8 cellular contexts compared by ENCODE assay signal in the genomic region with DNA sequence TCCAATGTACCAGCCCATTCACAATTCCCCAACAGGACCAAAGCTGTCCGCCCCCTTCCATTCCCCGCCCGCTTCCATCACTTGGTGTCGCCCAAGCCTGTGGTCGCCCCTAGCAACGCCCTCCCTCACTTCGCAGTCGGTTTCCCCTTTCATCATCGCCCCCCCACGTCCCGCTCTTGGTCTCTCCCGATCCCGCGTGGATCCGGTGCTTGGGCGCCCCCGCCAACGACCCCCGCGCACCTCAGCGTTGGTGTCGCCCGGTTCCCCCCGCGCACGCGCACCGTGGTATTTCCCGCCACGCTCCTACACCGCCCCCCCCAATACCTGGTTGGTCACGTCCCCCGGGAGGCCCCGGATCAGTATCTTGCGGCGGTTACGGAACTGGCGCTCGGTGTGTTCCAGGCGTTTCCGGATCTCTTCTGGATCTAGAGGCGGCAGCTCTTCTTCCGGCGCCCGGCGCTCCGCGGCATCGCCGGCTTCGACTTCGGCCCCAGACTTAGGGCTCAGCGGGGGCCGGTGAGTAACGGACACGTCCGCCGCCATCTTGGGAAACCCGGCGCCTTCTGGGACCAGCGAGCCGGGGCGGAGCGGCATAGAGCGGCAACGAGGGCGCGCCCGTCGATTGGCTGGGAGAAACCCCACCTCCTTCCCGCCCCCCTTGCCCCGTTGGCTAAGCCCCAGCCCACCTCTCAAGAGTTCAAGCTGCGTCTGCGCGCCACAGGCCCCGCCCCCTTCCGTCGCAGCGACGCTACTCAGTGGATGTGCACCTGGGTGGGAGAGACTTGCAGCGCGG. TPM values are rescaled to one million over a fixed set of nuclear protein-coding genes. Genes with fewer than 3 reads are reported as not detected.
DNase-seq lines count a peak whose midpoint lies in the region; ATAC-seq and TF ChIP-seq lines count a peak whose summit lies in the region.

A gene with protein sequence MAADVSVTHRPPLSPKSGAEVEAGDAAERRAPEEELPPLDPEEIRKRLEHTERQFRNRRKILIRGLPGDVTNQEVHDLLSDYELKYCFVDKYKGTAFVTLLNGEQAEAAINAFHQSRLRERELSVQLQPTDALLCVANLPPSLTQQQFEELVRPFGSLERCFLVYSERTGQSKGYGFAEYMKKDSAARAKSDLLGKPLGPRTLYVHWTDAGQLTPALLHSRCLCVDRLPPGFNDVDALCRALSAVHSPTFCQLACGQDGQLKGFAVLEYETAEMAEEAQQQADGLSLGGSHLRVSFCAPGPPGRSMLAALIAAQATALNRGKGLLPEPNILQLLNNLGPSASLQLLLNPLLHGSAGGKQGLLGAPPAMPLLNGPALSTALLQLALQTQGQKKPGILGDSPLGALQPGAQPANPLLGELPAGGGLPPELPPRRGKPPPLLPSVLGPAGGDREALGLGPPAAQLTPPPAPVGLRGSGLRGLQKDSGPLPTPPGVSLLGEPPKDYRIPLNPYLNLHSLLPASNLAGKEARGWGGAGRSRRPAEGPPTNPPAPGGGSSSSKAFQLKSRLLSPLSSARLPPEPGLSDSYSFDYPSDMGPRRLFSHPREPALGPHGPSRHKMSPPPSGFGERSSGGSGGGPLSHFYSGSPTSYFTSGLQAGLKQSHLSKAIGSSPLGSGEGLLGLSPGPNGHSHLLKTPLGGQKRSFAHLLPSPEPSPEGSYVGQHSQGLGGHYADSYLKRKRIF (minus strand): TSS at position 565 of the 793 bp plus-strand sequence. CDS start 22 bp downstream, at position 543.

- TF ChIP-seq CTCF in heart left ventricle (IDR thresholded peaks at IDR 0.05): peak in 1 of 12 donors; percentile 12
- TF ChIP-seq CTCF in upper lobe of right lung (IDR thresholded peaks at IDR 0.05): no peak

- H3K27me3 Mint-ChIP-seq in T-helper 1 cell treated with Interleukin-12 subunit alpha and Interleukin-12 subunit beta and Interleukin-4 antibody, amounts not matched to agents 30 μg/mL and 1 μg/mL, for 36 hours (ENCODE audit: low read depth): no peaks in the 10 kb centered on the region

- H3K4me3 ChIP-seq in heart left ventricle (peak within 1 kb of the TSS; percentile 50 to 90 (median 71)), upper lobe of right lung (peak within 1 kb of the TSS; percentile 74)

- peak; percentile 90 for DNase-seq in NCI-H1694 treated with DMSO at 0.1 percent for 48 hours (lab: John Stamatoyannopoulos, UW)
- DNase-seq in amniotic epithelial cell (ENCODE audit: low read depth): peak; percentile 95
- peak; percentile 98 to 99 (median 99) for DNase-seq in heart left ventricle
- DNase-seq in posterior vena cava (ENCODE audit: low spot score): peak; percentile 99
- peak; percentile 99 for DNase-seq in upper lobe of right lung

- WGBS in heart left ventricle, 4 donors: 0 to 1% (median 1%) methylated on average over 25 to 82 of the region's 82 CpGs

- no peaks in the 10 kb centered on the region for H3K9me3 Mint-ChIP-seq in T-helper 1 cell treated with Interleukin-12 subunit alpha and Interleukin-12 subunit beta and Interleukin-4 antibody, amounts not matched to agents 30 μg/mL and 1 μg/mL, for 36 hours

- H3K36me3 ChIP-seq in heart left ventricle (peaks cover 0 to 30% (median 24%) of the 10 kb centered on the region in 9 donors), upper lobe of right lung (peaks cover 23% of the 10 kb centered on the region)

- TF ChIP-seq POLR2A in heart left ventricle (IDR thresholded peaks at IDR 0.05): peak in 1 of 2 donors; percentile 81

- H3K9me3 ChIP-seq in heart left ventricle: no peaks in the 10 kb centered on the region
- no peaks in the 10 kb centered on the region for H3K9me3 ChIP-seq in upper lobe of right lung

- H3K36me3 Mint-ChIP-seq in T-helper 1 cell treated with Interleukin-12 subunit alpha and Interleukin-12 subunit beta and Interleukin-4 antibody, amounts not matched to agents 30 μg/mL and 1 μg/mL, for 36 hours (ENCODE audit: low read depth): peaks cover 24% of the 10 kb centered on the region

- peaks cover 17% of the 10 kb centered on the region for H3K4me1 Mint-ChIP-seq in T-helper 1 cell treated with Interleukin-12 subunit alpha and Interleukin-12 subunit beta and Interleukin-4 antibody, amounts not matched to agents 30 μg/mL and 1 μg/mL, for 36 hours (ENCODE audit: low read depth)

- peak within 1 kb of the TSS; percentile 95 for H3K27ac Mint-ChIP-seq in T-helper 1 cell treated with Interleukin-12 subunit alpha and Interleukin-12 subunit beta and Interleukin-4 antibody, amounts not matched to agents 30 μg/mL and 1 μg/mL, for 36 hours

- ATAC-seq in GM18499 (IDR thresholded peaks at IDR 0.05; ENCODE audit: insufficient read depth, unreplicated experiment) (peak; percentile 64), HG02938 (IDR thresholded peaks at IDR 0.05; ENCODE audit: unreplicated experiment) (peak; percentile 74), heart left ventricle (peak; percentile 93 to 95 (median 94)), upper lobe of right lung (peak; percentile 94)

- intact Hi-C loops in heart left ventricle (cut with DNase I): loop anchor here in 6 of 10 donors (1.0 to 10.0 kb wide), 6 partner anchors 16 to 63 kb away; a partner anchor contains a TSS
- intact Hi-C loops in posterior vena cava (cut with DNase I): no loop called here
- intact Hi-C loops in upper lobe of right lung (cut with DNase I): no loop called here

- peaks cover 0 to 36% (median 24%) of the 10 kb centered on the region in 12 donors for H3K4me1 ChIP-seq in heart left ventricle
- peaks cover 13% of the 10 kb centered on the region for H3K4me1 ChIP-seq in upper lobe of right lung

- H3K27ac ChIP-seq in heart left ventricle: peak within 1 kb of the TSS; percentile 26 to 94 (median 90)
- peak within 1 kb of the TSS; percentile 86 for H3K27ac ChIP-seq in upper lobe of right lung

- no peaks in the 10 kb centered on the region for H3K27me3 ChIP-seq in heart left ventricle
- H3K27me3 ChIP-seq in upper lobe of right lung: no peaks in the 10 kb centered on the region

- peak within 1 kb of the TSS; percentile 94 for H3K4me3 Mint-ChIP-seq in T-helper 1 cell treated with Interleukin-12 subunit alpha and Interleukin-12 subunit beta and Interleukin-4 antibody, amounts not matched to agents 30 μg/mL and 1 μg/mL, for 36 hours

RNA-seq across cellular contexts. Expression of the gene that starts here (rescaled TPM):
- total RNA-seq in heart left ventricle (10 to 100 TPM; 11.5 to 22.5 (median 14.0) TPM), posterior vena cava (10 to 100 TPM; 17.5 to 19.0 TPM), upper lobe of right lung (25.4 TPM)
- 10 to 100 TPM in 1 of 2 donors, 1 to 10 TPM in 1; 5.9 to 17.2 TPM for polyA plus RNA-seq in heart left ventricle

Comparison
In these comparisons a context has a peak if more than half of its experiments do, and no peak if none do; other contexts are left out.
1. Peak in every context shown above with its lines: DNase-seq, ATAC-seq, H3K4me3 ChIP-seq and H3K27ac ChIP-seq.
2. intact Hi-C loops: an anchor here in heart left ventricle (1.0 to 10.0 kb wide); none called in posterior vena cava and upper lobe of right lung.